Comparison of ENCODE assay signal across 10 cellular contexts in genomic region chr3:159130108-159130507, GRCh38.
DNase-seq lines count a peak whose midpoint lies in the region; ATAC-seq, FAIRE-seq and TF ChIP-seq lines count a peak whose summit lies in the region.
"Had no signal": no experiment of that assay in that cellular context is flagged by ENCODE, and none has a peak within 500 bp of the region (broad histone marks: within the 10 kb centered on the region; RNA-seq: fewer than 3 reads in every experiment).

No MANE protein-coding gene starts in this region.

- peaks cover 3% of the 10 kb centered on the region for H3K9me3 Mint-ChIP-seq in stimulated activated effector memory CD8-positive, alpha-beta T cell treated with anti-CD3 and anti-CD28 coated beads, Interleukin-12 subunit alpha, Interleukin-12 subunit beta, amount 100 ng/mL, for 72 hours
- H3K9me3 Mint-ChIP-seq: activated T-cell treated with anti-CD3 and anti-CD28 coated beads, Interleukin-2, amount 50 U/mL, for 72 hours had no signal

- FAIRE-seq in GM12892 (lab: Jason Lieb, UNC) = no peak

- no peak for TF ChIP-seq POLR2A in GM12892 (IDR thresholded peaks at IDR 0.05; ENCODE audit: low read depth, low read length)

- H3K27ac Mint-ChIP-seq in stimulated activated effector memory CD8-positive, alpha-beta T cell treated with anti-CD3 and anti-CD28 coated beads, Interleukin-12 subunit alpha, Interleukin-12 subunit beta, amount 100 ng/mL, for 72 hours = no peak overlapping the region
- H3K27ac Mint-ChIP-seq: activated T-cell treated with anti-CD3 and anti-CD28 coated beads, Interleukin-2, amount 50 U/mL, for 72 hours had no signal

- H3K36me3 Mint-ChIP-seq in stimulated activated effector memory CD8-positive, alpha-beta T cell treated with anti-CD3 and anti-CD28 coated beads, Interleukin-12 subunit alpha, Interleukin-12 subunit beta, amount 100 ng/mL, for 72 hours = no peaks in the 10 kb centered on the region

- H3K36me3 ChIP-seq in NT2/D1 (ENCODE audit: insufficient read depth, insufficient read length, low read length) = no peaks in the 10 kb centered on the region
- H3K36me3 ChIP-seq: upper lobe of left lung had no signal

- H3K27me3 ChIP-seq in NT2/D1 (ENCODE audit: insufficient read depth, insufficient read length) = no peaks in the 10 kb centered on the region
- H3K27me3 ChIP-seq: upper lobe of left lung had no signal

- TF ChIP-seq CTCF in AG09309 (IDR thresholded peaks at IDR 0.05; ENCODE audit: control insufficient read depth, insufficient read depth, low read depth, low read length, missing control alignments) (peak; percentile 9), foreskin fibroblast (IDR thresholded peaks at IDR 0.05; ENCODE audit: low read depth, low read length) (peak; percentile 32)

- no peaks in the 10 kb centered on the region for H3K4me1 Mint-ChIP-seq in stimulated activated effector memory CD8-positive, alpha-beta T cell treated with anti-CD3 and anti-CD28 coated beads, Interleukin-12 subunit alpha, Interleukin-12 subunit beta, amount 100 ng/mL, for 72 hours

- no peak for DNase-seq in AG09309 (ENCODE audit: low read depth)
- DNase-seq in NT2/D1 (ENCODE audit: low read depth, low spot score) = peak; percentile 15
- DNase-seq in foreskin fibroblast = peak; percentile 36 to 75
- no peak for DNase-seq in stimulated activated effector memory CD8-positive, alpha-beta T cell treated with anti-CD3 and anti-CD28 coated beads, Interleukin-12 subunit alpha, Interleukin-12 subunit beta, amount 100 ng/mL, for 72 hours (ENCODE audit: low spot score in 2 of 2)
- no peak for DNase-seq in GM12892 (ENCODE audit: insufficient read length)
- DNase-seq in HuH-7.5 (ENCODE audit: low spot score) = no peak
- DNase-seq in activated CD4-positive, alpha-beta T cell treated with anti-CD3 and anti-CD28 coated beads for 1 hour = no peak
- DNase-seq: activated T-cell treated with anti-CD3 and anti-CD28 coated beads, Interleukin-2, amount 50 U/mL, for 72 hours; upper lobe of left lung had no signal

- H3K4me3 Mint-ChIP-seq in stimulated activated effector memory CD8-positive, alpha-beta T cell treated with anti-CD3 and anti-CD28 coated beads, Interleukin-12 subunit alpha, Interleukin-12 subunit beta, amount 100 ng/mL, for 72 hours = no peak overlapping the region
- H3K4me3 Mint-ChIP-seq: activated T-cell treated with anti-CD3 and anti-CD28 coated beads, Interleukin-2, amount 50 U/mL, for 72 hours had no signal

- H3K4me3 ChIP-seq in AG09309 (ENCODE audit: control insufficient read depth, low read depth, low read length) (no peak overlapping the region), NT2/D1 (ENCODE audit: insufficient read length, low read depth) (no peak overlapping the region), foreskin fibroblast (ENCODE audit: low read depth in 1 of 2, low read length in 2 of 2) (no peak overlapping the region)
- H3K4me3 ChIP-seq: upper lobe of left lung had no signal

- no peaks in the 10 kb centered on the region for H3K4me1 ChIP-seq in NT2/D1 (ENCODE audit: insufficient read depth, insufficient read length)
- H3K4me1 ChIP-seq: upper lobe of left lung had no signal

- no peak overlapping the region for H3K9ac ChIP-seq in NT2/D1 (ENCODE audit: insufficient read length, low read depth)

- peak; percentile 75 for ATAC-seq in GM19351 (IDR thresholded peaks at IDR 0.05; ENCODE audit: unreplicated experiment)
- ATAC-seq in stimulated activated effector memory CD8-positive, alpha-beta T cell treated with anti-CD3 and anti-CD28 coated beads, Interleukin-12 subunit alpha, Interleukin-12 subunit beta, amount 100 ng/mL, for 72 hours = no peak
- ATAC-seq: activated T-cell treated with anti-CD3 and anti-CD28 coated beads, Interleukin-2, amount 50 U/mL, for 72 hours had no signal

- H3K9me3 ChIP-seq in NT2/D1 (ENCODE audit: insufficient read depth, low read length) = no peaks in the 10 kb centered on the region
- H3K9me3 ChIP-seq: upper lobe of left lung had no signal

Comparison
In these comparisons a context has a peak if more than half of its experiments do, and no peak if none do; other contexts are left out.
1. DNase-seq: peak in NT2/D1 (single experiment) and foreskin fibroblast (2 of 2); none in AG09309 (single experiment), stimulated activated effector memory CD8-positive, alpha-beta T cell treated with anti-CD3 and anti-CD28 coated beads, Interleukin-12 subunit alpha, Interleukin-12 subunit beta, amount 100 ng/mL, for 72 hours (0 of 2), GM12892 (single experiment), HuH-7.5 (single experiment) and activated CD4-positive, alpha-beta T cell treated with anti-CD3 and anti-CD28 coated beads for 1 hour (single experiment).